Comparison of ENCODE assay signal across 1 cellular context in genomic region chr17:81179220-81179619, GRCh38.
TF ChIP-seq lines count a peak whose summit lies in the region.

No MANE protein-coding gene starts in this region.

TF ChIP-seq in HepG2, 621 proteins besides CTCF, POLR2A, EP300 and RAD21 (continued from another document):
- TF ChIP-seq, protein P1, sequence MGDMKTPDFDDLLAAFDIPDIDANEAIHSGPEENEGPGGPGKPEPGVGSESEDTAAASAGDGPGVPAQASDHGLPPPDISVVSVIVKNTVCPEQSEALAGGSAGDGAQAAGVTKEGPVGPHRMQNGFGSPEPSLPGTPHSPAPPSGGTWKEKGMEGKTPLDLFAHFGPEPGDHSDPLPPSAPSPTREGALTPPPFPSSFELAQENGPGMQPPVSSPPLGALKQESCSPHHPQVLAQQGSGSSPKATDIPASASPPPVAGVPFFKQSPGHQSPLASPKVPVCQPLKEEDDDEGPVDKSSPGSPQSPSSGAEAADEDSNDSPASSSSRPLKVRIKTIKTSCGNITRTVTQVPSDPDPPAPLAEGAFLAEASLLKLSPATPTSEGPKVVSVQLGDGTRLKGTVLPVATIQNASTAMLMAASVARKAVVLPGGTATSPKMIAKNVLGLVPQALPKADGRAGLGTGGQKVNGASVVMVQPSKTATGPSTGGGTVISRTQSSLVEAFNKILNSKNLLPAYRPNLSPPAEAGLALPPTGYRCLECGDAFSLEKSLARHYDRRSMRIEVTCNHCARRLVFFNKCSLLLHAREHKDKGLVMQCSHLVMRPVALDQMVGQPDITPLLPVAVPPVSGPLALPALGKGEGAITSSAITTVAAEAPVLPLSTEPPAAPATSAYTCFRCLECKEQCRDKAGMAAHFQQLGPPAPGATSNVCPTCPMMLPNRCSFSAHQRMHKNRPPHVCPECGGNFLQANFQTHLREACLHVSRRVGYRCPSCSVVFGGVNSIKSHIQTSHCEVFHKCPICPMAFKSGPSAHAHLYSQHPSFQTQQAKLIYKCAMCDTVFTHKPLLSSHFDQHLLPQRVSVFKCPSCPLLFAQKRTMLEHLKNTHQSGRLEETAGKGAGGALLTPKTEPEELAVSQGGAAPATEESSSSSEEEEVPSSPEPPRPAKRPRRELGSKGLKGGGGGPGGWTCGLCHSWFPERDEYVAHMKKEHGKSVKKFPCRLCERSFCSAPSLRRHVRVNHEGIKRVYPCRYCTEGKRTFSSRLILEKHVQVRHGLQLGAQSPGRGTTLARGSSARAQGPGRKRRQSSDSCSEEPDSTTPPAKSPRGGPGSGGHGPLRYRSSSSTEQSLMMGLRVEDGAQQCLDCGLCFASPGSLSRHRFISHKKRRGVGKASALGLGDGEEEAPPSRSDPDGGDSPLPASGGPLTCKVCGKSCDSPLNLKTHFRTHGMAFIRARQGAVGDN (CRISPR knock-in tag; IDR thresholded peaks at IDR 0.05), result peak; percentile 68
- TF ChIP-seq, protein P2, sequence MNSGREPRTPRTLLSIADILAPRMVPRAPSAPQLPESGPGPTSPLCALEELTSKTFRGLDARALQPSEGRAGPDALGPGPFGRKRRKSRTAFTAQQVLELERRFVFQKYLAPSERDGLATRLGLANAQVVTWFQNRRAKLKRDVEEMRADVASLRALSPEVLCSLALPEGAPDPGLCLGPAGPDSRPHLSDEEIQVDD (CRISPR knock-in tag; IDR thresholded peaks at IDR 0.05; ENCODE audit: borderline replicate concordance), result no peak
- TF ChIP-seq ZNF616 (CRISPR knock-in tag; IDR thresholded peaks at IDR 0.05; ENCODE audit: low read depth), result no peak
- no peak for TF ChIP-seq ARID4A (CRISPR knock-in tag; IDR thresholded peaks at IDR 0.05; ENCODE audit: borderline replicate concordance)
- no peak for TF ChIP-seq CBX5 (CRISPR knock-in tag; IDR thresholded peaks at IDR 0.05; ENCODE audit: borderline replicate concordance)
- TF ChIP-seq ZNF576 (CRISPR knock-in tag; IDR thresholded peaks at IDR 0.05), result no peak
- no peak for TF ChIP-seq NFE2L1 (CRISPR knock-in tag; IDR thresholded peaks at IDR 0.05; ENCODE audit: borderline replicate concordance)
- no peak for TF ChIP-seq MEIS2 (CRISPR knock-in tag; IDR thresholded peaks at IDR 0.05)
- no peak for TF ChIP-seq ZNF550 (CRISPR knock-in tag; IDR thresholded peaks at IDR 0.05; ENCODE audit: borderline replicate concordance)
- TF ChIP-seq ZNF121 (CRISPR knock-in tag; IDR thresholded peaks at IDR 0.05), result no peak
- TF ChIP-seq STAG1 (CRISPR knock-in tag; IDR thresholded peaks at IDR 0.05), result no peak
- TF ChIP-seq, protein P3, sequence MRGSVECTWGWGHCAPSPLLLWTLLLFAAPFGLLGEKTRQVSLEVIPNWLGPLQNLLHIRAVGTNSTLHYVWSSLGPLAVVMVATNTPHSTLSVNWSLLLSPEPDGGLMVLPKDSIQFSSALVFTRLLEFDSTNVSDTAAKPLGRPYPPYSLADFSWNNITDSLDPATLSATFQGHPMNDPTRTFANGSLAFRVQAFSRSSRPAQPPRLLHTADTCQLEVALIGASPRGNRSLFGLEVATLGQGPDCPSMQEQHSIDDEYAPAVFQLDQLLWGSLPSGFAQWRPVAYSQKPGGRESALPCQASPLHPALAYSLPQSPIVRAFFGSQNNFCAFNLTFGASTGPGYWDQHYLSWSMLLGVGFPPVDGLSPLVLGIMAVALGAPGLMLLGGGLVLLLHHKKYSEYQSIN (CRISPR knock-in tag; IDR thresholded peaks at IDR 0.05; ENCODE audit: borderline replicate concordance), result no peak
- no peak for TF ChIP-seq ZNF749 (CRISPR knock-in tag; IDR thresholded peaks at IDR 0.05; ENCODE audit: borderline replicate concordance)
- no peak for TF ChIP-seq ZFP37 (CRISPR knock-in tag; IDR thresholded peaks at IDR 0.05; ENCODE audit: borderline replicate concordance)
- no peak for TF ChIP-seq KAT2B (IDR thresholded peaks at IDR 0.05; ENCODE audit: borderline replicate concordance, low read depth, low read length)
- TF ChIP-seq ZNF142 (CRISPR knock-in tag; IDR thresholded peaks at IDR 0.05), result no peak
- TF ChIP-seq RBM22 (optimal IDR thresholded peaks at IDR 0.05; ENCODE audit: low read length), result no peak
- TF ChIP-seq ZNF513 (CRISPR knock-in tag; conservative IDR thresholded peaks at IDR 0.05), result no peak
- TF ChIP-seq ADNP (CRISPR knock-in tag; IDR thresholded peaks at IDR 0.05), result no peak
- TF ChIP-seq ZNF263 (CRISPR knock-in tag; IDR thresholded peaks at IDR 0.05), result no peak
- TF ChIP-seq ZNF343 (CRISPR knock-in tag; IDR thresholded peaks at IDR 0.05), result no peak
- no peak for TF ChIP-seq MAF1 (CRISPR knock-in tag; IDR thresholded peaks at IDR 0.05; ENCODE audit: borderline replicate concordance)
- no peak for TF ChIP-seq NR2F2 (IDR thresholded peaks at IDR 0.05; ENCODE audit: borderline replicate concordance, low read depth)
- TF ChIP-seq CHD2 (IDR thresholded peaks at IDR 0.05; ENCODE audit: low read depth, low read length), result no peak
- no peak for TF ChIP-seq U2AF2 (IDR thresholded peaks at IDR 0.05; ENCODE audit: low read depth, low read length)
- no peak for TF ChIP-seq HNF4G (IDR thresholded peaks at IDR 0.05; ENCODE audit: borderline replicate concordance, low read depth, low read length)
- no peak for TF ChIP-seq HNF4G (CRISPR knock-in tag; IDR thresholded peaks at IDR 0.05; ENCODE audit: borderline replicate concordance, low read depth)
- TF ChIP-seq ZBTB14 (CRISPR knock-in tag; IDR thresholded peaks at IDR 0.05), result no peak
- TF ChIP-seq CHCHD3 (CRISPR knock-in tag; IDR thresholded peaks at IDR 0.05), result no peak
- TF ChIP-seq ZNF878 (CRISPR knock-in tag; IDR thresholded peaks at IDR 0.05), result no peak
- no peak for TF ChIP-seq IRF2 (CRISPR knock-in tag; IDR thresholded peaks at IDR 0.05)
- no peak for TF ChIP-seq ZBTB21 (CRISPR knock-in tag; IDR thresholded peaks at IDR 0.05)
- no peak for TF ChIP-seq CSRNP1 (CRISPR knock-in tag; IDR thresholded peaks at IDR 0.05)
- no peak for TF ChIP-seq GZF1 (CRISPR knock-in tag; IDR thresholded peaks at IDR 0.05)
